In the genomic region with DNA sequence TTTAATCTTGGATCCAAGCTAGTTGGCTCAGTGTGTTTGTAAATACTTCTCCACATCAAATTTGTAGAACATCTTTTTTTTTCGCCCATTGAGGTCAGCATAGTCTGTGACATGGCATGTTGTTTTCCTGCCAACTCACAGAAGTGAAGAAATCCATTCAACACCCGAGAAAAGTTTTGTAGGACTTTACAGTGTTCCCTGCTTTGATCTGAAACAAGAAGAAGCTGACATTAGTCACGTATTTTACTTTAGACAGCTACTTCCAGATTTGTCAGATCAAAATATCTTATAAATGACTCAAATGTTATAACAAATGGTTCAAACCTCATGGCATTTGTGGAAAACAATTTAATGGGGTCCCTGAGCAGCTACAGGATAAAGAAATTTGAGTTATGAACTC, we compare ENCODE assay signal across 2 cellular contexts.
TF ChIP-seq lines count a peak whose summit lies in the region.

No MANE protein-coding gene starts in this region.

TF ChIP-seq in SK-N-SH, 30 proteins besides CTCF, POLR2A, EP300 and RAD21 (continued from another document and continues in another):
- TF ChIP-seq, protein P1, sequence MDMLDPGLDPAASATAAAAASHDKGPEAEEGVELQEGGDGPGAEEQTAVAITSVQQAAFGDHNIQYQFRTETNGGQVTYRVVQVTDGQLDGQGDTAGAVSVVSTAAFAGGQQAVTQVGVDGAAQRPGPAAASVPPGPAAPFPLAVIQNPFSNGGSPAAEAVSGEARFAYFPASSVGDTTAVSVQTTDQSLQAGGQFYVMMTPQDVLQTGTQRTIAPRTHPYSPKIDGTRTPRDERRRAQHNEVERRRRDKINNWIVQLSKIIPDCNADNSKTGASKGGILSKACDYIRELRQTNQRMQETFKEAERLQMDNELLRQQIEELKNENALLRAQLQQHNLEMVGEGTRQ (IDR thresholded peaks at IDR 0.05; ENCODE audit: borderline replicate concordance, low read depth, low read length), result no peak
- TF ChIP-seq JUND (IDR thresholded peaks at IDR 0.05), result 0 out of 2 replicates have a peak, but pooled peaks have one; percentile 16
- TF ChIP-seq SIN3A (IDR thresholded peaks at IDR 0.05; ENCODE audit: borderline replicate concordance, low read depth, low read length), result no peak
- TF ChIP-seq, protein P2, sequence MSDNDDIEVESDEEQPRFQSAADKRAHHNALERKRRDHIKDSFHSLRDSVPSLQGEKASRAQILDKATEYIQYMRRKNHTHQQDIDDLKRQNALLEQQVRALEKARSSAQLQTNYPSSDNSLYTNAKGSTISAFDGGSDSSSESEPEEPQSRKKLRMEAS (IDR thresholded peaks at IDR 0.05; ENCODE audit: low read depth), result no peak
- TF ChIP-seq, protein P3, sequence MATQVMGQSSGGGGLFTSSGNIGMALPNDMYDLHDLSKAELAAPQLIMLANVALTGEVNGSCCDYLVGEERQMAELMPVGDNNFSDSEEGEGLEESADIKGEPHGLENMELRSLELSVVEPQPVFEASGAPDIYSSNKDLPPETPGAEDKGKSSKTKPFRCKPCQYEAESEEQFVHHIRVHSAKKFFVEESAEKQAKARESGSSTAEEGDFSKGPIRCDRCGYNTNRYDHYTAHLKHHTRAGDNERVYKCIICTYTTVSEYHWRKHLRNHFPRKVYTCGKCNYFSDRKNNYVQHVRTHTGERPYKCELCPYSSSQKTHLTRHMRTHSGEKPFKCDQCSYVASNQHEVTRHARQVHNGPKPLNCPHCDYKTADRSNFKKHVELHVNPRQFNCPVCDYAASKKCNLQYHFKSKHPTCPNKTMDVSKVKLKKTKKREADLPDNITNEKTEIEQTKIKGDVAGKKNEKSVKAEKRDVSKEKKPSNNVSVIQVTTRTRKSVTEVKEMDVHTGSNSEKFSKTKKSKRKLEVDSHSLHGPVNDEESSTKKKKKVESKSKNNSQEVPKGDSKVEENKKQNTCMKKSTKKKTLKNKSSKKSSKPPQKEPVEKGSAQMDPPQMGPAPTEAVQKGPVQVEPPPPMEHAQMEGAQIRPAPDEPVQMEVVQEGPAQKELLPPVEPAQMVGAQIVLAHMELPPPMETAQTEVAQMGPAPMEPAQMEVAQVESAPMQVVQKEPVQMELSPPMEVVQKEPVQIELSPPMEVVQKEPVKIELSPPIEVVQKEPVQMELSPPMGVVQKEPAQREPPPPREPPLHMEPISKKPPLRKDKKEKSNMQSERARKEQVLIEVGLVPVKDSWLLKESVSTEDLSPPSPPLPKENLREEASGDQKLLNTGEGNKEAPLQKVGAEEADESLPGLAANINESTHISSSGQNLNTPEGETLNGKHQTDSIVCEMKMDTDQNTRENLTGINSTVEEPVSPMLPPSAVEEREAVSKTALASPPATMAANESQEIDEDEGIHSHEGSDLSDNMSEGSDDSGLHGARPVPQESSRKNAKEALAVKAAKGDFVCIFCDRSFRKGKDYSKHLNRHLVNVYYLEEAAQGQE (IDR thresholded peaks at IDR 0.05; ENCODE audit: low read depth, low read length), result no peak
- TF ChIP-seq TEAD4 (IDR thresholded peaks at IDR 0.05; ENCODE audit: borderline replicate concordance, insufficient read depth), result no peak
- no peak for TF ChIP-seq POLR2AphosphoS5 (IDR thresholded peaks at IDR 0.05; ENCODE audit: low read depth, low read length)
- no peak for TF ChIP-seq FOXM1 (IDR thresholded peaks at IDR 0.05; ENCODE audit: low read depth)
- no peak for TF ChIP-seq CHD2 (IDR thresholded peaks at IDR 0.05; ENCODE audit: low read length, partially characterized antibody)
- TF ChIP-seq NFIC (IDR thresholded peaks at IDR 0.05; ENCODE audit: borderline replicate concordance), result no peak; the same call in 1 of the 2 replicates
- no peak for TF ChIP-seq ELF1 (IDR thresholded peaks at IDR 0.05)
- TF ChIP-seq, protein P4, sequence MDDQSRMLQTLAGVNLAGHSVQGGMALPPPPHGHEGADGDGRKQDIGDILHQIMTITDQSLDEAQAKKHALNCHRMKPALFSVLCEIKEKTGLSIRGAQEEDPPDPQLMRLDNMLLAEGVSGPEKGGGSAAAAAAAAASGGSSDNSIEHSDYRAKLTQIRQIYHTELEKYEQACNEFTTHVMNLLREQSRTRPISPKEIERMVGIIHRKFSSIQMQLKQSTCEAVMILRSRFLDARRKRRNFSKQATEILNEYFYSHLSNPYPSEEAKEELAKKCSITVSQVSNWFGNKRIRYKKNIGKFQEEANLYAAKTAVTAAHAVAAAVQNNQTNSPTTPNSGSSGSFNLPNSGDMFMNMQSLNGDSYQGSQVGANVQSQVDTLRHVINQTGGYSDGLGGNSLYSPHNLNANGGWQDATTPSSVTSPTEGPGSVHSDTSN (IDR thresholded peaks at IDR 0.05), result peak; percentile 65
- TF ChIP-seq RFX5 (IDR thresholded peaks at IDR 0.05; ENCODE audit: low read length), result no peak
- no peak for TF ChIP-seq YY1 (IDR thresholded peaks at IDR 0.05; ENCODE audit: low read depth)
- no peak for TF ChIP-seq RCOR1 (IDR thresholded peaks at IDR 0.05; ENCODE audit: low read length)
- TF ChIP-seq FOXJ3 (CRISPR knock-in tag; IDR thresholded peaks at IDR 0.05), result no peak
- TF ChIP-seq FOSL2 (IDR thresholded peaks at IDR 0.05; ENCODE audit: borderline replicate concordance, low read depth), result peak; percentile 32
- no peak for TF ChIP-seq SMC3 (IDR thresholded peaks at IDR 0.05; ENCODE audit: low read depth, low read length)
- TF ChIP-seq, protein P5, sequence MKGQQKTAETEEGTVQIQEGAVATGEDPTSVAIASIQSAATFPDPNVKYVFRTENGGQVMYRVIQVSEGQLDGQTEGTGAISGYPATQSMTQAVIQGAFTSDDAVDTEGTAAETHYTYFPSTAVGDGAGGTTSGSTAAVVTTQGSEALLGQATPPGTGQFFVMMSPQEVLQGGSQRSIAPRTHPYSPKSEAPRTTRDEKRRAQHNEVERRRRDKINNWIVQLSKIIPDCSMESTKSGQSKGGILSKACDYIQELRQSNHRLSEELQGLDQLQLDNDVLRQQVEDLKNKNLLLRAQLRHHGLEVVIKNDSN (IDR thresholded peaks at IDR 0.05; ENCODE audit: borderline replicate concordance, low read depth), result no peak
- no peak for TF ChIP-seq MXI1 (IDR thresholded peaks at IDR 0.05; ENCODE audit: low read depth, low read length)
- peak; percentile 56 for TF ChIP-seq TCF12 (IDR thresholded peaks at IDR 0.05)
- TF ChIP-seq RXRA (IDR thresholded peaks at IDR 0.05; ENCODE audit: borderline replicate concordance, low read depth), result no peak
- no peak for TF ChIP-seq NRF1 (IDR thresholded peaks at IDR 0.05; ENCODE audit: low read depth, low read length)
- no peak for TF ChIP-seq TAF1 (IDR thresholded peaks at IDR 0.05; ENCODE audit: borderline replicate concordance, low read depth, low read length)

TF ChIP-seq in WTC11, 78 proteins besides CTCF, POLR2A, EP300 and RAD21 (continued from another document):
- TF ChIP-seq, protein P6, sequence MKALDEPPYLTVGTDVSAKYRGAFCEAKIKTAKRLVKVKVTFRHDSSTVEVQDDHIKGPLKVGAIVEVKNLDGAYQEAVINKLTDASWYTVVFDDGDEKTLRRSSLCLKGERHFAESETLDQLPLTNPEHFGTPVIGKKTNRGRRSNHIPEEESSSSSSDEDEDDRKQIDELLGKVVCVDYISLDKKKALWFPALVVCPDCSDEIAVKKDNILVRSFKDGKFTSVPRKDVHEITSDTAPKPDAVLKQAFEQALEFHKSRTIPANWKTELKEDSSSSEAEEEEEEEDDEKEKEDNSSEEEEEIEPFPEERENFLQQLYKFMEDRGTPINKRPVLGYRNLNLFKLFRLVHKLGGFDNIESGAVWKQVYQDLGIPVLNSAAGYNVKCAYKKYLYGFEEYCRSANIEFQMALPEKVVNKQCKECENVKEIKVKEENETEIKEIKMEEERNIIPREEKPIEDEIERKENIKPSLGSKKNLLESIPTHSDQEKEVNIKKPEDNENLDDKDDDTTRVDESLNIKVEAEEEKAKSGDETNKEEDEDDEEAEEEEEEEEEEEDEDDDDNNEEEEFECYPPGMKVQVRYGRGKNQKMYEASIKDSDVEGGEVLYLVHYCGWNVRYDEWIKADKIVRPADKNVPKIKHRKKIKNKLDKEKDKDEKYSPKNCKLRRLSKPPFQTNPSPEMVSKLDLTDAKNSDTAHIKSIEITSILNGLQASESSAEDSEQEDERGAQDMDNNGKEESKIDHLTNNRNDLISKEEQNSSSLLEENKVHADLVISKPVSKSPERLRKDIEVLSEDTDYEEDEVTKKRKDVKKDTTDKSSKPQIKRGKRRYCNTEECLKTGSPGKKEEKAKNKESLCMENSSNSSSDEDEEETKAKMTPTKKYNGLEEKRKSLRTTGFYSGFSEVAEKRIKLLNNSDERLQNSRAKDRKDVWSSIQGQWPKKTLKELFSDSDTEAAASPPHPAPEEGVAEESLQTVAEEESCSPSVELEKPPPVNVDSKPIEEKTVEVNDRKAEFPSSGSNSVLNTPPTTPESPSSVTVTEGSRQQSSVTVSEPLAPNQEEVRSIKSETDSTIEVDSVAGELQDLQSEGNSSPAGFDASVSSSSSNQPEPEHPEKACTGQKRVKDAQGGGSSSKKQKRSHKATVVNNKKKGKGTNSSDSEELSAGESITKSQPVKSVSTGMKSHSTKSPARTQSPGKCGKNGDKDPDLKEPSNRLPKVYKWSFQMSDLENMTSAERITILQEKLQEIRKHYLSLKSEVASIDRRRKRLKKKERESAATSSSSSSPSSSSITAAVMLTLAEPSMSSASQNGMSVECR (CRISPR knock-in tag; IDR thresholded peaks at IDR 0.05; ENCODE audit: borderline replicate concordance), result no peak
- no peak for TF ChIP-seq JAZF1 (CRISPR knock-in tag; IDR thresholded peaks at IDR 0.05)
- TF ChIP-seq GABPB1 (CRISPR knock-in tag; IDR thresholded peaks at IDR 0.05), result no peak
- TF ChIP-seq, protein P7, sequence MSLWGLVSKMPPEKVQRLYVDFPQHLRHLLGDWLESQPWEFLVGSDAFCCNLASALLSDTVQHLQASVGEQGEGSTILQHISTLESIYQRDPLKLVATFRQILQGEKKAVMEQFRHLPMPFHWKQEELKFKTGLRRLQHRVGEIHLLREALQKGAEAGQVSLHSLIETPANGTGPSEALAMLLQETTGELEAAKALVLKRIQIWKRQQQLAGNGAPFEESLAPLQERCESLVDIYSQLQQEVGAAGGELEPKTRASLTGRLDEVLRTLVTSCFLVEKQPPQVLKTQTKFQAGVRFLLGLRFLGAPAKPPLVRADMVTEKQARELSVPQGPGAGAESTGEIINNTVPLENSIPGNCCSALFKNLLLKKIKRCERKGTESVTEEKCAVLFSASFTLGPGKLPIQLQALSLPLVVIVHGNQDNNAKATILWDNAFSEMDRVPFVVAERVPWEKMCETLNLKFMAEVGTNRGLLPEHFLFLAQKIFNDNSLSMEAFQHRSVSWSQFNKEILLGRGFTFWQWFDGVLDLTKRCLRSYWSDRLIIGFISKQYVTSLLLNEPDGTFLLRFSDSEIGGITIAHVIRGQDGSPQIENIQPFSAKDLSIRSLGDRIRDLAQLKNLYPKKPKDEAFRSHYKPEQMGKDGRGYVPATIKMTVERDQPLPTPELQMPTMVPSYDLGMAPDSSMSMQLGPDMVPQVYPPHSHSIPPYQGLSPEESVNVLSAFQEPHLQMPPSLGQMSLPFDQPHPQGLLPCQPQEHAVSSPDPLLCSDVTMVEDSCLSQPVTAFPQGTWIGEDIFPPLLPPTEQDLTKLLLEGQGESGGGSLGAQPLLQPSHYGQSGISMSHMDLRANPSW (CRISPR knock-in tag; conservative IDR thresholded peaks at IDR 0.05; ENCODE audit: low read depth), result no peak
- no peak for TF ChIP-seq TCF7 (CRISPR knock-in tag; IDR thresholded peaks at IDR 0.05; ENCODE audit: low read depth)
